ENCODE assay signal across 20 cellular contexts in genomic region chr10:118687472-118687871, GRCh38.
DNase-seq lines count a peak whose midpoint lies in the region; ATAC-seq, FAIRE-seq and TF ChIP-seq lines count a peak whose summit lies in the region.
"Had no signal": no experiment of that assay in that cellular context is flagged by ENCODE, and none has a peak within 500 bp of the region (broad histone marks: within the 10 kb centered on the region; RNA-seq: fewer than 3 reads in every experiment).

No MANE protein-coding gene starts in this region.

- no peak for DNase-seq in CD4-positive, CD25-positive, alpha-beta regulatory T cell
- no peak for DNase-seq in GM19239 (ENCODE audit: insufficient read length, low spot score)
- DNase-seq in kidney tubule cell (ENCODE audit: low spot score), result peak; percentile 55
- DNase-seq in stomach, result no peak
- no peak for DNase-seq in OCI-M2 (lab: John Stamatoyannopoulos, UW; ENCODE audit: unreplicated experiment)
- DNase-seq: DMS79, KBM-7, MM.1S, NCI-H1048, NCI-H1417 treated with DMSO at 0.1 percent for 48 hours, NCI-H187, NCI-H748 treated with DMSO at 0.1 percent for 48 hours had no signal

- peak; percentile 66 for FAIRE-seq in GM19239 (lab: Jason Lieb, UNC)
- FAIRE-seq: A204.1, H1 had no signal

- peak overlapping the region; percentile 36 to 82 (median 65) for H3K27ac Mint-ChIP-seq in CD4-positive, CD25-positive, alpha-beta regulatory T cell
- H3K27ac Mint-ChIP-seq: B cell had no signal

- no peaks in the 10 kb centered on the region for H3K27me3 Mint-ChIP-seq in CD4-positive, CD25-positive, alpha-beta regulatory T cell
- H3K27me3 Mint-ChIP-seq: B cell had no signal

- H3K4me3 ChIP-seq in CD4-positive, CD25-positive, alpha-beta regulatory T cell (ENCODE audit: low read depth, low read length), result no peak overlapping the region
- H3K4me3 ChIP-seq in stomach, result no peak overlapping the region

- peaks cover 0 to 10% (median 5%) of the 10 kb centered on the region in 4 donors for H3K4me1 Mint-ChIP-seq in CD4-positive, CD25-positive, alpha-beta regulatory T cell
- H3K4me1 Mint-ChIP-seq: B cell, CD14-positive monocyte had no signal

- H3K4me1 ChIP-seq in CD4-positive, CD25-positive, alpha-beta regulatory T cell (ENCODE audit: control insufficient read depth, insufficient read depth, low read length, poor library complexity, severe bottlenecking), result no peaks in the 10 kb centered on the region
- peaks cover 0 to 5% (median 0%) of the 10 kb centered on the region in 4 donors for H3K4me1 ChIP-seq in stomach

- no peaks in the 10 kb centered on the region for H3K9me3 Mint-ChIP-seq in CD4-positive, CD25-positive, alpha-beta regulatory T cell
- H3K9me3 Mint-ChIP-seq: CD14-positive monocyte had no signal

- H3K36me3 Mint-ChIP-seq in CD4-positive, CD25-positive, alpha-beta regulatory T cell, result peaks cover 51% of the 10 kb centered on the region

- peaks cover 40% of the 10 kb centered on the region for H3K36me3 ChIP-seq in CD4-positive, CD25-positive, alpha-beta regulatory T cell (ENCODE audit: control insufficient read depth, insufficient read depth, low read length)
- H3K36me3 ChIP-seq in stomach, result peaks cover 12 to 86% (median 78%) of the 10 kb centered on the region in 4 donors

- ATAC-seq in CD4-positive, CD25-positive, alpha-beta regulatory T cell (ENCODE audit: low read depth in 2 of 2), result no peak
- ATAC-seq in HG03460 (IDR thresholded peaks at IDR 0.05; ENCODE audit: unreplicated experiment) (peak; percentile 52), HG02798 (IDR thresholded peaks at IDR 0.05; ENCODE audit: poor library complexity, unreplicated experiment) (no peak), GM21619 (IDR thresholded peaks at IDR 0.05; ENCODE audit: unreplicated experiment) (no peak)
- ATAC-seq: SK-N-SH treated with all-trans-retinoic acid at 6 μM for 48 hours had no signal

- TF ChIP-seq CTCF in stomach (IDR thresholded peaks at IDR 0.05), result no peak

- intact Hi-C loops in stomach (cut with DNase I; ENCODE audit: low total_unique reads), result no loop called here

- H3K4me3 Mint-ChIP-seq in CD4-positive, CD25-positive, alpha-beta regulatory T cell, result no peak overlapping the region
- H3K4me3 Mint-ChIP-seq: B cell, CD14-positive monocyte had no signal

- H3K9me3 ChIP-seq in CD4-positive, CD25-positive, alpha-beta regulatory T cell (ENCODE audit: control insufficient read depth in 2 of 2, low read length in 2 of 2), result no peaks in the 10 kb centered on the region
- no peaks in the 10 kb centered on the region for H3K9me3 ChIP-seq in stomach

- H3K27ac ChIP-seq in CD4-positive, CD25-positive, alpha-beta regulatory T cell (ENCODE audit: insufficient read depth, low read length, poor library complexity, severe bottlenecking), result no peak overlapping the region
- H3K27ac ChIP-seq in stomach, result no peak overlapping the region

- H3K27me3 ChIP-seq in CD4-positive, CD25-positive, alpha-beta regulatory T cell (ENCODE audit: control insufficient read depth, insufficient read depth, low read length), result no peaks in the 10 kb centered on the region
- no peaks in the 10 kb centered on the region for H3K27me3 ChIP-seq in stomach

- TF ChIP-seq EP300 in stomach (IDR thresholded peaks at IDR 0.05), result no peak

- TF ChIP-seq POLR2A in stomach (IDR thresholded peaks at IDR 0.05), result no peak
